In the genomic region with DNA sequence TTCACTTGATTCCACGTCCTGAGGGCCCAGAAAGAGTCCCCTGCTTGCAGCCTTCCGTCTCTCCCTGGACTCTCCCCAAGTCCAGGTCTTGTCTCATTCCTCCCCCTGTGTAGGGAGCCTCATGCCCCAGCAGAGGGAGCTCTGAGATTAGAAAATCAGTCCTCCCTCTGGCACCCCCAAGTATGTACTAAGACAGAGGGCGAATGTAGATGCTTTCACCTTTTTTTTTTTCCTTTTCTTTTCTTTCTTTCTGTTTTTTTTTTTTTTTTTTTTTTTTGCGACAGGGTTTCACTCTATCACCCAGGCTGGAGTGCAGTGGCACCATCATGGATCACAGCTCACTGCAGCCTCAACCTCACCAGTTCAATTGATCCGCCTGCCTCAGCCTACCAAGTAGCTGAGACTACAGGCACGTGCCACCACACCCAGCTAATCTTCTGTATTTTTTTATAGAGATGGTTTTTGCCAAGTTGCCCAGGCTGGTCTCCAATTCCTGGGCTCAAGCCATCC, we compare ENCODE assay signal across 8 cellular contexts. TPM values are rescaled to one million over a fixed set of nuclear protein-coding genes. Genes with fewer than 3 reads are reported as not detected.
DNase-seq lines count a peak whose midpoint lies in the region; ATAC-seq, FAIRE-seq and TF ChIP-seq lines count a peak whose summit lies in the region.

No MANE protein-coding gene starts in this region.

- no peak overlapping the region for H3K4me3 ChIP-seq in A549
- H3K4me3 ChIP-seq in GM12875 (ENCODE audit: low read depth, low read length): no peak overlapping the region
- H3K4me3 ChIP-seq in colonic mucosa: no peak overlapping the region
- no peak overlapping the region for H3K4me3 ChIP-seq in lower lobe of right lung

- TF ChIP-seq CTCF in A549 (IDR thresholded peaks at IDR 0.05) (peak; percentile 85), GM12875 (IDR thresholded peaks at IDR 0.05; ENCODE audit: borderline replicate concordance, insufficient read depth, low read depth, low read length) (peak; percentile 79), colonic mucosa (IDR thresholded peaks at IDR 0.05) (peak; percentile 74), lower lobe of right lung (IDR thresholded peaks at IDR 0.05) (peak; percentile 88)

- POLR2A ChIA-PET in A549 (lab: Yijun Ruan, JAX): interaction anchor here (0.6 to 3.4 kb wide), 4 partner anchors 10 to 549 kb away, joined by 3 to 39 read pairs (median 8); a partner anchor contains a TSS

- ATAC-seq in A549 (peak; percentile 84 to 85), HG03108 (IDR thresholded peaks at IDR 0.05; ENCODE audit: unreplicated experiment) (peak; percentile 46), lower lobe of right lung (peak; percentile 78 to 85)
- ATAC-seq in activated CD4-positive, CD25-positive, alpha-beta regulatory T cell treated with anti-CD3 and anti-CD28 coated beads, Interleukin-2, amount 50 U/mL, for 24 hours: peak; percentile 81 to 84

- peaks cover 24% of the 10 kb centered on the region for H3K4me1 ChIP-seq in A549
- no peaks in the 10 kb centered on the region for H3K4me1 ChIP-seq in colonic mucosa
- peaks cover 26% of the 10 kb centered on the region for H3K4me1 ChIP-seq in lower lobe of right lung

- H3K9me3 ChIP-seq in A549: no peaks in the 10 kb centered on the region
- no peaks in the 10 kb centered on the region for H3K9me3 ChIP-seq in colonic mucosa
- H3K9me3 ChIP-seq in lower lobe of right lung: no peaks in the 10 kb centered on the region

- 29% methylated on average over 6 of the region's 6 CpGs for WGBS in A549 (ENCODE audit: missing lambda C conversion rate)

- no peak for TF ChIP-seq POLR2A in A549 (IDR thresholded peaks at IDR 0.05; ENCODE audit: low read length)

- peak; percentile 80 to 90 for TF ChIP-seq RAD21 in A549 (conservative IDR thresholded peaks at IDR 0.05 in 1 of 2, IDR thresholded peaks at IDR 0.05 in 1 of 2)

- no peak overlapping the region for H3K4me2 ChIP-seq in A549

- intact Hi-C loops in colonic mucosa (cut with DNase I): no loop called here
- intact Hi-C loops in lower lobe of right lung (cut with DNase I): no loop called here

- H3K27ac ChIP-seq in A549: peak overlapping the region in 1 of 2 experiments; percentile 93; a peak in 1 of 6 replicates
- no peak overlapping the region for H3K27ac ChIP-seq in colonic mucosa
- peak overlapping the region; percentile 86 for H3K27ac ChIP-seq in lower lobe of right lung

- no peak for TF ChIP-seq EP300 in A549 (IDR thresholded peaks at IDR 0.05)

- no peak for FAIRE-seq in A549 (lab: Jason Lieb, UNC)

- no peak overlapping the region for H3K9ac ChIP-seq in colonic mucosa (ENCODE audit: low read depth in 2 of 2, low read length in 2 of 2)

- DNase-seq in A549 (ENCODE audit: low read depth in 1 of 2, low spot score in 1 of 2): peak; percentile 90 to 94
- DNase-seq in NCI-H460 (ENCODE audit: extremely low read depth, low read depth): peak; percentile 86
- peak; percentile 90 for DNase-seq in colonic mucosa
- peak; percentile 74 for DNase-seq in lower lobe of right lung
- peak; percentile 47 to 49 for DNase-seq in stimulated activated CD8-positive, alpha-beta memory T cell treated with anti-CD3 and anti-CD28 coated beads, Interleukin-4, amount 100 ng/mL, for 4 hours (ENCODE audit: low read depth in 2 of 2, low spot score in 1 of 2)

- H3K36me3 ChIP-seq in colonic mucosa (peaks cover 6% of the 10 kb centered on the region), lower lobe of right lung (peaks cover 42% of the 10 kb centered on the region)

- CTCF ChIA-PET in A549 (lab: Yijun Ruan, JAX): interaction anchor here (0.7 to 59.3 kb wide), 16 partner anchors 8 to 782 kb away, joined by 3 to 2364 read pairs (median 4); a partner anchor contains a TSS

- no peaks in the 10 kb centered on the region for H3K27me3 ChIP-seq in colonic mucosa
- H3K27me3 ChIP-seq in lower lobe of right lung (ENCODE audit: low read depth): peaks cover 4% of the 10 kb centered on the region

TF ChIP-seq in A549, 52 proteins besides CTCF, POLR2A, EP300 and RAD21:
- peak; percentile 61 for TF ChIP-seq SMC3 (IDR thresholded peaks at IDR 0.05)
- TF ChIP-seq, protein P1, sequence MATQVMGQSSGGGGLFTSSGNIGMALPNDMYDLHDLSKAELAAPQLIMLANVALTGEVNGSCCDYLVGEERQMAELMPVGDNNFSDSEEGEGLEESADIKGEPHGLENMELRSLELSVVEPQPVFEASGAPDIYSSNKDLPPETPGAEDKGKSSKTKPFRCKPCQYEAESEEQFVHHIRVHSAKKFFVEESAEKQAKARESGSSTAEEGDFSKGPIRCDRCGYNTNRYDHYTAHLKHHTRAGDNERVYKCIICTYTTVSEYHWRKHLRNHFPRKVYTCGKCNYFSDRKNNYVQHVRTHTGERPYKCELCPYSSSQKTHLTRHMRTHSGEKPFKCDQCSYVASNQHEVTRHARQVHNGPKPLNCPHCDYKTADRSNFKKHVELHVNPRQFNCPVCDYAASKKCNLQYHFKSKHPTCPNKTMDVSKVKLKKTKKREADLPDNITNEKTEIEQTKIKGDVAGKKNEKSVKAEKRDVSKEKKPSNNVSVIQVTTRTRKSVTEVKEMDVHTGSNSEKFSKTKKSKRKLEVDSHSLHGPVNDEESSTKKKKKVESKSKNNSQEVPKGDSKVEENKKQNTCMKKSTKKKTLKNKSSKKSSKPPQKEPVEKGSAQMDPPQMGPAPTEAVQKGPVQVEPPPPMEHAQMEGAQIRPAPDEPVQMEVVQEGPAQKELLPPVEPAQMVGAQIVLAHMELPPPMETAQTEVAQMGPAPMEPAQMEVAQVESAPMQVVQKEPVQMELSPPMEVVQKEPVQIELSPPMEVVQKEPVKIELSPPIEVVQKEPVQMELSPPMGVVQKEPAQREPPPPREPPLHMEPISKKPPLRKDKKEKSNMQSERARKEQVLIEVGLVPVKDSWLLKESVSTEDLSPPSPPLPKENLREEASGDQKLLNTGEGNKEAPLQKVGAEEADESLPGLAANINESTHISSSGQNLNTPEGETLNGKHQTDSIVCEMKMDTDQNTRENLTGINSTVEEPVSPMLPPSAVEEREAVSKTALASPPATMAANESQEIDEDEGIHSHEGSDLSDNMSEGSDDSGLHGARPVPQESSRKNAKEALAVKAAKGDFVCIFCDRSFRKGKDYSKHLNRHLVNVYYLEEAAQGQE (IDR thresholded peaks at IDR 0.05): no peak

RNA-seq across cellular contexts. Expression of a gene that starts 10.3 kb away (rescaled TPM):
- polyA plus RNA-seq in A549 (2011; rRNA removed): 33.7 and 42.1 TPM in 2 replicates
- 32.4 and 40.0 TPM in 2 replicates for polyA plus RNA-seq in A549 (2012; cell fraction: cytosol; rRNA removed)
- 97.7 and 113 TPM in 2 replicates for polyA plus RNA-seq in A549 (2012; cell fraction: nucleus; rRNA removed)
- polyA plus RNA-seq in A549 (2017; fragmentation: RNase III; extraction: RNeasy Plus Mini Kit Qiagen cat#74134 plus additional on column Dnase treatment): 26.3 to 27.6 TPM (median 26.4 TPM) in 3 replicates
- 57.2 and 59.7 TPM in 2 replicates for polyA minus RNA-seq in A549 (2011; rRNA and poly(A)+ RNA removed)
- 50.5 and 52.6 TPM in 2 replicates for total RNA-seq in NCI-H460 (2014; rRNA removed; shearing (Covaris generic))
- polyA plus RNA-seq in NCI-H460 (2014; cell fraction: nucleus; rRNA removed): 206 TPM in 2 replicates
- 10 to 100 TPM in 1 of 2 donors, 1 to 10 TPM in 1; 8.8 to 18.1 TPM for total RNA-seq in colonic mucosa
- 57.8 TPM for total RNA-seq in lower lobe of right lung

RNA-seq across cellular contexts. Expression of a gene that starts 10.4 kb away (rescaled TPM):
- polyA plus RNA-seq in A549 (2011; rRNA removed): 0.20 and 0.21 TPM in 2 replicates
- 0.94 and 1.1 TPM in 2 replicates for polyA plus RNA-seq in A549 (2012; cell fraction: cytosol; rRNA removed)
- polyA plus RNA-seq in A549 (2012; cell fraction: nucleus; rRNA removed): 2.1 and 2.3 TPM in 2 replicates
- 0.56 to 0.79 TPM (median 0.63 TPM) in 3 replicates for polyA plus RNA-seq in A549 (2017; fragmentation: RNase III; extraction: RNeasy Plus Mini Kit Qiagen cat#74134 plus additional on column Dnase treatment)
- 0.25 and 0.44 TPM in 2 replicates for polyA minus RNA-seq in A549 (2011; rRNA and poly(A)+ RNA removed)
- 0.52 and 0.55 TPM in 2 replicates for total RNA-seq in NCI-H460 (2014; rRNA removed; shearing (Covaris generic))
- polyA plus RNA-seq in NCI-H460 (2014; cell fraction: nucleus; rRNA removed): 1.3 and 3.2 TPM in 2 replicates
- total RNA-seq in colonic mucosa: under 1 TPM; 0.19 to 0.42 TPM
- 1.6 TPM for total RNA-seq in lower lobe of right lung

RNA-seq across cellular contexts. Expression of a gene that starts 20.5 kb away (rescaled TPM):
- polyA plus RNA-seq in A549 (2011; rRNA removed) (4.5 and 5.1 TPM in 2 replicates), A549 (2017; fragmentation: RNase III; extraction: RNeasy Plus Mini Kit Qiagen cat#74134 plus additional on column Dnase treatment) (2.5 to 4.3 TPM (median 2.9 TPM) in 3 replicates)
- polyA plus RNA-seq in A549 (2012; cell fraction: cytosol; rRNA removed): 3.5 and 4.4 TPM in 2 replicates
- 5.7 and 6.1 TPM in 2 replicates for polyA plus RNA-seq in A549 (2012; cell fraction: nucleus; rRNA removed)
- 5.8 and 7.3 TPM in 2 replicates for polyA minus RNA-seq in A549 (2011; rRNA and poly(A)+ RNA removed)
- 31.3 and 36.1 TPM in 2 replicates for total RNA-seq in NCI-H460 (2014; rRNA removed; shearing (Covaris generic))
- 116 and 123 TPM in 2 replicates for polyA plus RNA-seq in NCI-H460 (2014; cell fraction: nucleus; rRNA removed)
- total RNA-seq in colonic mucosa (10 to 100 TPM; 11.5 to 32.4 TPM), lower lobe of right lung (9.9 TPM)

RNA-seq across cellular contexts. Expression of a gene that starts 41.7 kb away (rescaled TPM):
- polyA plus RNA-seq in A549 (2011; rRNA removed) (13.8 and 15.7 TPM in 2 replicates), A549 (2017; fragmentation: RNase III; extraction: RNeasy Plus Mini Kit Qiagen cat#74134 plus additional on column Dnase treatment) (23.8 to 35.5 TPM (median 34.0 TPM) in 3 replicates)
- 24.1 and 41.0 TPM in 2 replicates for polyA plus RNA-seq in A549 (2012; cell fraction: cytosol; rRNA removed)
- 98.0 and 113 TPM in 2 replicates for polyA plus RNA-seq in A549 (2012; cell fraction: nucleus; rRNA removed)
- 17.2 and 17.9 TPM in 2 replicates for polyA minus RNA-seq in A549 (2011; rRNA and poly(A)+ RNA removed)
- total RNA-seq in NCI-H460 (2014; rRNA removed; shearing (Covaris generic)): 49.2 and 51.6 TPM in 2 replicates
- polyA plus RNA-seq in NCI-H460 (2014; cell fraction: nucleus; rRNA removed): 163 and 176 TPM in 2 replicates
- total RNA-seq in colonic mucosa (10 to 100 TPM; 30.8 to 36.5 TPM), lower lobe of right lung (52.6 TPM)

RNA-seq across cellular contexts. Expression of a gene that starts 54.0 kb away (rescaled TPM):
- polyA plus RNA-seq in A549 (2011; rRNA removed): 21.1 and 26.7 TPM in 2 replicates
- 19.5 and 21.8 TPM in 2 replicates for polyA plus RNA-seq in A549 (2012; cell fraction: cytosol; rRNA removed)
- 16.0 and 20.8 TPM in 2 replicates for polyA plus RNA-seq in A549 (2012; cell fraction: nucleus; rRNA removed)
- 34.7 to 36.0 TPM (median 35.9 TPM) in 3 replicates for polyA plus RNA-seq in A549 (2017; fragmentation: RNase III; extraction: RNeasy Plus Mini Kit Qiagen cat#74134 plus additional on column Dnase treatment)
- 21.0 and 21.4 TPM in 2 replicates for polyA minus RNA-seq in A549 (2011; rRNA and poly(A)+ RNA removed)
- 14.3 and 19.9 TPM in 2 replicates for total RNA-seq in NCI-H460 (2014; rRNA removed; shearing (Covaris generic))
- 14.9 and 31.6 TPM in 2 replicates for polyA plus RNA-seq in NCI-H460 (2014; cell fraction: nucleus; rRNA removed)
- 10 to 100 TPM in 1 of 2 donors, 1 to 10 TPM in 1; 4.6 to 11.4 TPM for total RNA-seq in colonic mucosa
- 5.8 TPM for total RNA-seq in lower lobe of right lung
